7 cellular contexts compared by ENCODE assay signal in genomic region chr9:97921959-97922905, GRCh38. TPM values are rescaled to one million over a fixed set of nuclear protein-coding genes. Genes with fewer than 3 reads are reported as not detected.
DNase-seq lines count a peak whose midpoint lies in the region; ATAC-seq, FAIRE-seq and TF ChIP-seq lines count a peak whose summit lies in the region.

TRMO (minus strand) TSS chr9:97922500; CDS start chr9:97922493, 7 bp downstream.

- TF ChIP-seq POLR2A in GM18505 (IDR thresholded peaks at IDR 0.05; ENCODE audit: borderline replicate concordance, extremely low read depth, insufficient read depth, insufficient read length): peak; percentile 93

- no peaks in the 10 kb centered on the region for H3K79me2 ChIP-seq in astrocyte (ENCODE audit: insufficient read depth, low read length)
- peaks cover 18% of the 10 kb centered on the region for H3K79me2 ChIP-seq in hepatocyte

- DNase-seq in NCI-H1930 (lab: John Stamatoyannopoulos, UW): peak; percentile 96 to 97
- DNase-seq in T-helper 2 cell treated with Interferon-gamma antibody and Interleukin-4, amounts not matched to agents 5 μg/mL and 100 μg/mL, for 36 hours (ENCODE audit: low spot score): peak; percentile 96
- DNase-seq in astrocyte (ENCODE audit: low read depth): peak; percentile 98
- peak; percentile 99 for DNase-seq in hepatocyte (ENCODE audit: low spot score)
- peak; percentile 94 for DNase-seq in renal cortical epithelial cell (ENCODE audit: low read depth)

- H3K9me3 Mint-ChIP-seq in T-helper 2 cell treated with Interferon-gamma antibody and Interleukin-4, amounts not matched to agents 5 μg/mL and 100 μg/mL, for 36 hours: no peaks in the 10 kb centered on the region
- H3K9me3 Mint-ChIP-seq in astrocyte (ENCODE audit: unreplicated experiment): no peaks in the 10 kb centered on the region

- H3K27me3 Mint-ChIP-seq in T-helper 2 cell treated with Interferon-gamma antibody and Interleukin-4, amounts not matched to agents 5 μg/mL and 100 μg/mL, for 36 hours (ENCODE audit: low read depth): peaks cover 7% of the 10 kb centered on the region
- peaks cover 18% of the 10 kb centered on the region for H3K27me3 Mint-ChIP-seq in astrocyte (ENCODE audit: low read depth, unreplicated experiment)

- H2AFZ ChIP-seq in astrocyte (ENCODE audit: low read depth, low read length) (peak within 1 kb of the TSS; percentile 96), hepatocyte (peak within 1 kb of the TSS; percentile 86)

- H3K4me3 ChIP-seq in astrocyte (ENCODE audit: insufficient read depth, low read depth, low read length): peak within 1 kb of the TSS; percentile 82
- peak within 1 kb of the TSS; percentile 30 for H3K4me3 ChIP-seq in hepatocyte

- no peaks in the 10 kb centered on the region for H3K9me2 ChIP-seq in hepatocyte (replicated peaks; ENCODE audit: insufficient read depth)

- peaks cover 31% of the 10 kb centered on the region for H3K4me1 Mint-ChIP-seq in T-helper 2 cell treated with Interferon-gamma antibody and Interleukin-4, amounts not matched to agents 5 μg/mL and 100 μg/mL, for 36 hours (ENCODE audit: low read depth)
- peaks cover 2% of the 10 kb centered on the region for H3K4me1 Mint-ChIP-seq in astrocyte (ENCODE audit: low read depth, unreplicated experiment)

- H3K27ac Mint-ChIP-seq in T-helper 2 cell treated with Interferon-gamma antibody and Interleukin-4, amounts not matched to agents 5 μg/mL and 100 μg/mL, for 36 hours: peak within 1 kb of the TSS; percentile 100
- peak within 1 kb of the TSS; percentile 98 for H3K27ac Mint-ChIP-seq in astrocyte (ENCODE audit: unreplicated experiment)

- 3% methylated on average over 62 of the region's 63 CpGs for WGBS in hepatocyte (ENCODE audit: low lambda C conversion rate, missing lambda C conversion rate)

- H3K9ac ChIP-seq in astrocyte (ENCODE audit: low read length): peak within 1 kb of the TSS; percentile 94

- peaks cover 12% of the 10 kb centered on the region for H3K36me3 Mint-ChIP-seq in T-helper 2 cell treated with Interferon-gamma antibody and Interleukin-4, amounts not matched to agents 5 μg/mL and 100 μg/mL, for 36 hours (ENCODE audit: low read depth)
- no peaks in the 10 kb centered on the region for H3K36me3 Mint-ChIP-seq in astrocyte (ENCODE audit: low read depth, unreplicated experiment)

- TF ChIP-seq CTCF in astrocyte (IDR thresholded peaks at IDR 0.05; ENCODE audit: insufficient read depth, low read depth, low read length) (peak; percentile 62), hepatocyte (IDR thresholded peaks at IDR 0.05; ENCODE audit: poor library complexity) (peak; percentile 83)

- ATAC-seq in GM18505 (IDR thresholded peaks at IDR 0.05; ENCODE audit: unreplicated experiment) (peak; percentile 84), HG02973 (IDR thresholded peaks at IDR 0.05; ENCODE audit: unreplicated experiment) (peak; percentile 83)

- peak within 1 kb of the TSS; percentile 96 for H3K4me3 Mint-ChIP-seq in T-helper 2 cell treated with Interferon-gamma antibody and Interleukin-4, amounts not matched to agents 5 μg/mL and 100 μg/mL, for 36 hours
- H3K4me3 Mint-ChIP-seq in astrocyte (ENCODE audit: unreplicated experiment): peak within 1 kb of the TSS; percentile 94

- H3K9me3 ChIP-seq in astrocyte (ENCODE audit: insufficient read depth, low read depth, low read length): no peaks in the 10 kb centered on the region
- H3K9me3 ChIP-seq in hepatocyte (ENCODE audit: low read depth): no peaks in the 10 kb centered on the region

- peak within 1 kb of the TSS; percentile 96 for H3K4me2 ChIP-seq in astrocyte (ENCODE audit: low read length)
- H3K4me2 ChIP-seq in hepatocyte: peak within 1 kb of the TSS; percentile 83

- H3K27me3 ChIP-seq in astrocyte (ENCODE audit: insufficient read depth, low read length) (peaks cover 18% of the 10 kb centered on the region), hepatocyte (peaks cover 13% of the 10 kb centered on the region)

- H4K20me1 ChIP-seq in astrocyte (ENCODE audit: insufficient read depth, low read length) (no peaks in the 10 kb centered on the region), hepatocyte (ENCODE audit: insufficient read depth, poor library complexity, severe bottlenecking) (no peaks in the 10 kb centered on the region)

- H3K27ac ChIP-seq in astrocyte (ENCODE audit: low read depth, low read length): peak within 1 kb of the TSS; percentile 99
- H3K27ac ChIP-seq in hepatocyte: peak within 1 kb of the TSS; percentile 94

- H3K36me3 ChIP-seq in astrocyte (ENCODE audit: insufficient read depth, low read length) (no peaks in the 10 kb centered on the region), hepatocyte (replicated peaks; ENCODE audit: insufficient read depth, low read depth) (no peaks in the 10 kb centered on the region)

- peak; percentile 69 for FAIRE-seq in astrocyte (lab: Jason Lieb, UNC)

- H3K4me1 ChIP-seq in astrocyte (ENCODE audit: insufficient read depth, low read length) (peaks cover 7% of the 10 kb centered on the region), hepatocyte (ENCODE audit: insufficient read depth) (peaks cover 5% of the 10 kb centered on the region)

RNA-seq across cellular contexts. Expression of gene TRMO, which starts in this region (rescaled TPM):
- 8.5 and 8.8 TPM in 2 replicates for total RNA-seq in astrocyte
- 17.9 and 22.6 TPM in 2 replicates for total RNA-seq in hepatocyte
- 10.3 and 10.8 TPM in 2 replicates for polyA plus RNA-seq in hepatocyte
- total RNA-seq in renal cortical epithelial cell: 22.9 and 31.3 TPM in 2 replicates

Comparison
In these comparisons a context has a peak if more than half of its experiments do, and no peak if none do; other contexts are left out.
1. Peak in every context shown above with its lines: DNase-seq, ATAC-seq, H3K4me3 ChIP-seq and H3K27ac ChIP-seq.